ENCODE assay signal across 8 cellular contexts in the genomic region with DNA sequence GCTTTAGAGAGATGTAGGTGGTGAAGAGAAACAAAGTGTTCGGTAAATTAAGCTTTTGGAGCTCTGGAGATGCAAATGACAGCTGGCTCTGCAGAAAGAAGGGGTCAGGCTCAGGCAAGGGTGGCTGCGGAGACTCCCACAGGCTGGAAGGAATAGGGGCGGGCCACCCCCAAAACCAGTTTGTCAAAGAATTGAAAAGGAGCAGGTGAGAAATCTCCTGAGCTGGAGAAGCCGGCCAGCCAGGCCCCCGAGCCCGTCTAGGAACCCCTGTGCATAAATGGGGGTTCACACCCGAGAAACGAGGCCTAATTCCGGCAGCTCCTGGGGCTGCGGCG. TPM values are rescaled to one million over a fixed set of nuclear protein-coding genes. Genes with fewer than 3 reads are reported as not detected.
DNase-seq lines count a peak whose midpoint lies in the region; ATAC-seq and TF ChIP-seq lines count a peak whose summit lies in the region.

No MANE protein-coding gene starts in this region.

- peak overlapping the region; percentile 96 for H3K27ac Mint-ChIP-seq in T-helper 1 cell treated with Interleukin-12 subunit alpha and Interleukin-12 subunit beta and Interleukin-4 antibody, amounts not matched to agents 30 μg/mL and 1 μg/mL, for 36 hours
- peak overlapping the region; percentile 100 for H3K27ac Mint-ChIP-seq in nephron progenitor cell

- ATAC-seq in HG02943 (IDR thresholded peaks at IDR 0.05; ENCODE audit: low read depth, unreplicated experiment), result peak; percentile 8

- no peaks in the 10 kb centered on the region for H3K4me1 ChIP-seq in esophagus (ENCODE audit: control insufficient read depth in 2 of 2, insufficient read depth in 2 of 2, low read length in 1 of 2)

- peak; percentile 20 for DNase-seq in activated CD8-positive, alpha-beta memory T cell treated with anti-CD3 and anti-CD28 coated beads, Interleukin-2, amount 50 U/mL, for 4 hours
- DNase-seq in activated CD8-positive, alpha-beta memory T cell treated with anti-CD3 and anti-CD28 coated beads for 24 hours, result no peak
- DNase-seq in nephron progenitor cell (no peak), ecto neural progenitor cell (ENCODE audit: low spot score) (no peak), GM20000 (ENCODE audit: low spot score) (no peak)

- TF ChIP-seq CTCF in nephron progenitor cell (IDR thresholded peaks at IDR 0.05), result no peak
- TF ChIP-seq CTCF in GM20000 (IDR thresholded peaks at IDR 0.05; ENCODE audit: extremely low read depth, missing control alignments), result no peak

- H3K9me3 Mint-ChIP-seq in T-helper 1 cell treated with Interleukin-12 subunit alpha and Interleukin-12 subunit beta and Interleukin-4 antibody, amounts not matched to agents 30 μg/mL and 1 μg/mL, for 36 hours, result peaks cover 5% of the 10 kb centered on the region
- peaks cover 10% of the 10 kb centered on the region for H3K9me3 Mint-ChIP-seq in nephron progenitor cell

- peak overlapping the region; percentile 96 to 99 for H3K4me3 ChIP-seq in esophagus (ENCODE audit: low read depth in 1 of 2, low read length in 2 of 2)

- H3K27ac ChIP-seq in esophagus (ENCODE audit: low read depth in 2 of 2, low read length in 1 of 2), result peak overlapping the region; percentile 99

- peak overlapping the region; percentile 100 for H3K4me3 Mint-ChIP-seq in T-helper 1 cell treated with Interleukin-12 subunit alpha and Interleukin-12 subunit beta and Interleukin-4 antibody, amounts not matched to agents 30 μg/mL and 1 μg/mL, for 36 hours
- H3K4me3 Mint-ChIP-seq in nephron progenitor cell, result peak overlapping the region; percentile 99

- H3K9me3 ChIP-seq in esophagus (ENCODE audit: control insufficient read depth in 2 of 2, insufficient read depth in 1 of 2, low read depth in 1 of 2, low read length in 1 of 2), result no peaks in the 10 kb centered on the region

- no peaks in the 10 kb centered on the region for H3K36me3 ChIP-seq in esophagus (ENCODE audit: control insufficient read depth in 2 of 2, insufficient read depth in 2 of 2, low read length in 1 of 2)

- H3K27me3 ChIP-seq in esophagus (ENCODE audit: control insufficient read depth in 1 of 2, insufficient read depth in 2 of 2, low read length in 2 of 2), result no peaks in the 10 kb centered on the region

- H3K36me3 Mint-ChIP-seq in T-helper 1 cell treated with Interleukin-12 subunit alpha and Interleukin-12 subunit beta and Interleukin-4 antibody, amounts not matched to agents 30 μg/mL and 1 μg/mL, for 36 hours (ENCODE audit: low read depth), result peaks cover 15% of the 10 kb centered on the region
- H3K36me3 Mint-ChIP-seq in nephron progenitor cell (ENCODE audit: low read depth), result peaks cover 39% of the 10 kb centered on the region

- 0 to 1% methylated on average over 11 of the region's 11 CpGs for WGBS in esophagus, 2 donors

- H3K4me1 Mint-ChIP-seq in T-helper 1 cell treated with Interleukin-12 subunit alpha and Interleukin-12 subunit beta and Interleukin-4 antibody, amounts not matched to agents 30 μg/mL and 1 μg/mL, for 36 hours (ENCODE audit: low read depth), result peaks cover 34% of the 10 kb centered on the region
- H3K4me1 Mint-ChIP-seq in nephron progenitor cell, result peaks cover 41% of the 10 kb centered on the region

- no peaks in the 10 kb centered on the region for H3K27me3 Mint-ChIP-seq in T-helper 1 cell treated with Interleukin-12 subunit alpha and Interleukin-12 subunit beta and Interleukin-4 antibody, amounts not matched to agents 30 μg/mL and 1 μg/mL, for 36 hours (ENCODE audit: low read depth)
- H3K27me3 Mint-ChIP-seq in nephron progenitor cell (ENCODE audit: low read depth, poor library complexity), result peaks cover 18% of the 10 kb centered on the region

RNA-seq across cellular contexts. Expression of a gene that starts 0.5 kb away (rescaled TPM):
- polyA plus RNA-seq in esophagus, result 10 to 100 TPM; 57.2 to 59.5 TPM

RNA-seq across cellular contexts. Expression of a gene that starts 13.3 kb away (rescaled TPM):
- polyA plus RNA-seq in esophagus, result 1 to 10 TPM; 2.2 to 2.8 TPM
